Comparison of ENCODE assay signal across 1 cellular context in genomic region chr20:38303908-38304379, GRCh38.
A peak's percentile ranks its signal among the peaks of the same experiment; 100 is the strongest.
TF ChIP-seq lines count a peak whose summit lies in the region.

TSS of gene BPI (plus strand) at chr20:38304156. CDS start at chr20:38304224, 68 bp downstream.

TF ChIP-seq in K562, 482 proteins besides CTCF, POLR2A, EP300 and RAD21 (continued from another document):
- no peak for TF ChIP-seq MGA (IDR thresholded peaks at IDR 0.05)
- no peak for TF ChIP-seq TSHZ1 (CRISPR knock-in tag; IDR thresholded peaks at IDR 0.05)
- TF ChIP-seq OTX1 (CRISPR knock-in tag; IDR thresholded peaks at IDR 0.05): no peak
- TF ChIP-seq VEZF1 (CRISPR knock-in tag; IDR thresholded peaks at IDR 0.05): peak; percentile 60; the same call in 1 of the 2 replicates
- no peak for TF ChIP-seq NEUROD1 (IDR thresholded peaks at IDR 0.05; ENCODE audit: borderline replicate concordance, low read depth, low read length, partially characterized antibody)
- 0 out of 2 replicates have a peak, but pooled peaks have one; percentile 11 for TF ChIP-seq PKNOX1 (IDR thresholded peaks at IDR 0.05)
- TF ChIP-seq ESRRA (IDR thresholded peaks at IDR 0.05; ENCODE audit: borderline replicate concordance, low read depth): peak; percentile 66; the same call in 1 of the 2 replicates
- TF ChIP-seq ZBTB34 (CRISPR knock-in tag; IDR thresholded peaks at IDR 0.05): no peak
- TF ChIP-seq RBM14 (IDR thresholded peaks at IDR 0.05; ENCODE audit: borderline replicate concordance, insufficient read depth, low read depth, low read length): no peak
- 0 out of 2 replicates have a peak, but pooled peaks have one; percentile 16 for TF ChIP-seq RFX1 (IDR thresholded peaks at IDR 0.05)
- TF ChIP-seq MXI1 (IDR thresholded peaks at IDR 0.05; ENCODE audit: low read depth, low read length): no peak
- TF ChIP-seq NRF1 (conservative IDR thresholded peaks at IDR 0.05 in 1 of 2, IDR thresholded peaks at IDR 0.05 in 1 of 2): 0 out of 4 replicates have a peak, but pooled peaks have one; percentile 14 to 18
- no peak for TF ChIP-seq SMAD3 (CRISPR knock-in tag; conservative IDR thresholded peaks at IDR 0.05)
